ENCODE assay signal across 34 cellular contexts in the genomic region with DNA sequence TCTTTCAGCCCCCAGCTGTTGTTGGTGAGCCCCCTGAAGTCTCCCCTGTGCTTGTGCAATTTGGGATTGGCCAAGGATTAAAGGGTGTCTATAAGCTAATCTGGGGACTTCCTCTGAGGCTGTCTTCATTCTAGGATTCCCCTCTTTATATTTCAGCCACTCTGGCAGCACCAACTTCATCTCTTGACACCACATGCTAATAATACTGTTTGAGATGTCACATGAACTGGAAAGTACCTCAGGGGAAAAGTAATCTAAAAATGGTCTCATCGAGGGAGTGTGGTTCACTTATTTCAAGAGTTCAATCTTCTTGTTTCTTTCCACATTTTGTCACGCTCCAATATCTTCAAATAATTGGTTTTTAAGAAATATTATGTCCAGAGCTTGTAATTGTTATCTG.
"Had no signal": no experiment of that assay in that cellular context is flagged by ENCODE, and none has a peak within 500 bp of the region (broad histone marks: within the 10 kb centered on the region; RNA-seq: fewer than 3 reads in every experiment).

No MANE protein-coding gene starts in this region.

- ATAC-seq: activated CD4-positive, CD25-positive, alpha-beta regulatory T cell treated with anti-CD3 and anti-CD28 coated beads, Interleukin-2, amount 50 U/mL, for 24 hours; activated CD8-positive, alpha-beta T cell treated with anti-CD3 and anti-CD28 coated beads for 36 hours; activated naive CD8-positive, alpha-beta T cell treated with anti-CD3 and anti-CD28 coated beads, Interleukin-2, amount 50 U/mL, for 24 hours; activated T-cell treated with anti-CD3 and anti-CD28 coated beads, Interleukin-2, amount 50 U/mL, for 4 hours; activated T-helper 17 cell treated with anti-CD3 and anti-CD28 coated beads, Interleukin-2, amount 50 U/mL, for 72 hours; body of pancreas; effector memory CD8-positive, alpha-beta T cell; foreskin keratinocyte; gastrocnemius medialis; heart left ventricle had no signal

- H3K9me3 ChIP-seq: adrenal gland, body of pancreas, esophagus muscularis mucosa, gastrocnemius medialis, heart left ventricle had no signal

- H3K9me3 Mint-ChIP-seq: activated CD8-positive, alpha-beta T cell treated with anti-CD3 and anti-CD28 coated beads for 36 hours; activated naive CD8-positive, alpha-beta T cell treated with anti-CD3 and anti-CD28 coated beads for 36 hours; effector memory CD8-positive, alpha-beta T cell had no signal

- H3K36me3 Mint-ChIP-seq: activated naive CD8-positive, alpha-beta T cell treated with anti-CD3 and anti-CD28 coated beads for 36 hours had no signal

- H3K27me3 ChIP-seq: body of pancreas, esophagus muscularis mucosa, foreskin keratinocyte, gastrocnemius medialis, heart left ventricle had no signal

- FAIRE-seq: colon had no signal

- H3K27ac ChIP-seq: adrenal gland, body of pancreas, esophagus muscularis mucosa, foreskin keratinocyte, gastrocnemius medialis, heart left ventricle, WERI-Rb-1 had no signal

- H3K4me1 ChIP-seq: adrenal gland, body of pancreas, esophagus muscularis mucosa, foreskin keratinocyte, gastrocnemius medialis, heart left ventricle had no signal

- H3K27ac Mint-ChIP-seq: activated B cell treated with CpG ODN at 0.5 μM for 24 hours; activated CD8-positive, alpha-beta T cell treated with anti-CD3 and anti-CD28 coated beads for 36 hours; activated naive CD8-positive, alpha-beta T cell treated with anti-CD3 and anti-CD28 coated beads for 36 hours; activated naive CD8-positive, alpha-beta T cell treated with anti-CD3 and anti-CD28 coated beads, Interleukin-2, amount 50 U/mL, for 24 hours; activated T-helper 17 cell treated with anti-CD3 and anti-CD28 coated beads, Interleukin-2, amount 50 U/mL, for 72 hours; effector memory CD8-positive, alpha-beta T cell had no signal

- DNase-seq: activated B cell treated with CpG ODN at 0.5 μM for 24 hours; activated CD4-positive, alpha-beta T cell treated with anti-CD3 and anti-CD28 coated beads for 48 hours; activated CD4-positive, alpha-beta T cell treated with anti-CD3 and anti-CD28 coated beads, Interleukin-2, amount 50 U/mL, for 1 hour; activated CD4-positive, alpha-beta T cell treated with anti-CD3 and anti-CD28 coated beads, Interleukin-2, amount 50 U/mL, for 48 hours; activated CD8-positive, alpha-beta memory T cell treated with anti-CD3 and anti-CD28 coated beads for 24 hours; activated CD8-positive, alpha-beta T cell treated with anti-CD3 and anti-CD28 coated beads for 36 hours; activated effector memory CD4-positive, alpha-beta T cell treated with Interleukin-2 at 50 U/mL for 16 hours; activated gamma-delta T cell treated with Interleukin-2 at 50 U/mL for 16 hours; activated naive CD4-positive, alpha-beta T cell treated with anti-CD3 and anti-CD28 coated beads, Interleukin-2, amount 50 U/mL, for 16 hours; activated naive CD4-positive, alpha-beta T cell treated with Interleukin-2 at 50 U/mL for 16 hours; activated naive CD8-positive, alpha-beta T cell treated with anti-CD3 and anti-CD28 coated beads for 36 hours; activated naive CD8-positive, alpha-beta T cell treated with anti-CD3 and anti-CD28 coated beads, Interleukin-2, amount 50 U/mL, for 24 hours; activated T-cell treated with anti-CD3 and anti-CD28 coated beads, Interleukin-2, amount 50 U/mL, for 4 hours; adrenal gland; amygdala; aorta; body of pancreas; caudate nucleus; cortex of kidney; dermis blood vessel endothelial cell; effector CD4-positive, alpha-beta T cell; effector memory CD8-positive, alpha-beta T cell; erythroblast; foreskin keratinocyte; gastrocnemius medialis; glutamatergic neuron; heart left ventricle; hypothalamus; T1000; WERI-Rb-1 had no signal

- H3K4me3 ChIP-seq: adrenal gland, body of pancreas, esophagus muscularis mucosa, gastrocnemius medialis, heart left ventricle had no signal

- H3K36me3 ChIP-seq: adrenal gland, esophagus muscularis mucosa, gastrocnemius medialis, heart left ventricle, WERI-Rb-1 had no signal
